In genomic region chr19:1009976-1010538, GRCh38 we compare ENCODE assay signal across 33 cellular contexts. TPM values are rescaled to one million over a fixed set of nuclear protein-coding genes. Genes with fewer than 3 reads are reported as not detected.
DNase-seq lines count a peak whose midpoint lies in the region; ATAC-seq and TF ChIP-seq lines count a peak whose summit lies in the region.
"Had no signal": no experiment of that assay in that cellular context is flagged by ENCODE, and none has a peak within 500 bp of the region (broad histone marks: within the 10 kb centered on the region; RNA-seq: fewer than 3 reads in every experiment).

No MANE protein-coding gene starts in this region.

- TF ChIP-seq EP300 in suprapubic skin (IDR thresholded peaks at IDR 0.05) = no peak

- H3K27me3 Mint-ChIP-seq in natural killer cell (ENCODE audit: low read depth in 2 of 2) (no peaks in the 10 kb centered on the region), glutamatergic neuron (ENCODE audit: unreplicated experiment) (peaks cover 4% of the 10 kb centered on the region)
- H3K27me3 Mint-ChIP-seq in natural killer cell treated with Interleukin-12 subunit alpha and Interleukin-12 subunit beta and Interleukin-15 and Interleukin-18, amount 100 ng/mL, for 72 hours = no peaks in the 10 kb centered on the region
- H3K27me3 Mint-ChIP-seq: activated B cell treated with CpG ODN at 0.5 μM for 24 hours; activated CD4-positive, alpha-beta T cell treated with anti-CD3 and anti-CD28 coated beads, Interleukin-2, amount 10 ng/mL, durations not matched to agents 7 days and 5 days; CD4-positive, CD25-positive, alpha-beta regulatory T cell had no signal

- H3K27me3 ChIP-seq in spleen (replicated peaks in 1 of 7) (no peaks in the 10 kb centered on the region), suprapubic skin (no peaks in the 10 kb centered on the region)
- H3K27me3 ChIP-seq: heart right ventricle, neural progenitor cell had no signal

- H3K9me3 Mint-ChIP-seq in natural killer cell (no peaks in the 10 kb centered on the region), glutamatergic neuron (ENCODE audit: unreplicated experiment) (peaks cover 3% of the 10 kb centered on the region)
- no peaks in the 10 kb centered on the region for H3K9me3 Mint-ChIP-seq in natural killer cell treated with Interleukin-12 subunit alpha and Interleukin-12 subunit beta and Interleukin-15 and Interleukin-18, amount 100 ng/mL, for 72 hours
- H3K9me3 Mint-ChIP-seq: activated B cell treated with CpG ODN at 0.5 μM for 24 hours; activated CD4-positive, alpha-beta T cell treated with anti-CD3 and anti-CD28 coated beads, Interleukin-2, amount 10 ng/mL, durations not matched to agents 7 days and 5 days; activated naive CD4-positive, alpha-beta T cell treated with anti-CD3 and anti-CD28 coated beads, Interleukin-2, amount 50 U/mL, for 72 hours; CD4-positive, CD25-positive, alpha-beta regulatory T cell; neural progenitor cell; T-helper 1 cell treated with Interleukin-12 subunit alpha and Interleukin-12 subunit beta and Interleukin-4 antibody, amounts not matched to agents 30 μg/mL and 1 μg/mL, for 36 hours had no signal

- ATAC-seq in natural killer cell (peak in 2 of 3 donors; percentile 8 to 19), GM21381 (IDR thresholded peaks at IDR 0.05; ENCODE audit: unreplicated experiment) (no peak)
- no peak for ATAC-seq in natural killer cell treated with Interleukin-12 subunit alpha and Interleukin-12 subunit beta and Interleukin-15 and Interleukin-18, amount 100 ng/mL, for 72 hours
- ATAC-seq: activated naive CD4-positive, alpha-beta T cell treated with anti-CD3 and anti-CD28 coated beads, Interleukin-2, amount 50 U/mL, for 72 hours; esophagus mucosa; stimulated activated naive CD8-positive, alpha-beta T cell treated with anti-CD3 and anti-CD28 coated beads, Interleukin-15, Interleukin-2, amounts not matched to agents 100 U/mL and 50 U/mL, for 24 hours had no signal

- intact Hi-C loops in natural killer cell (cut with micrococcal nuclease) (no loop called here), spleen (cut with DNase I; ENCODE audit: low total_unique reads) (no loop called here)

- H3K27ac Mint-ChIP-seq in natural killer cell (no peak overlapping the region), glutamatergic neuron (ENCODE audit: unreplicated experiment) (no peak overlapping the region)
- no peak overlapping the region for H3K27ac Mint-ChIP-seq in natural killer cell treated with Interleukin-12 subunit alpha and Interleukin-12 subunit beta and Interleukin-15 and Interleukin-18, amount 100 ng/mL, for 72 hours
- H3K27ac Mint-ChIP-seq: activated B cell treated with CpG ODN at 0.5 μM for 24 hours; activated CD4-positive, alpha-beta T cell treated with anti-CD3 and anti-CD28 coated beads, Interleukin-2, amount 10 ng/mL, durations not matched to agents 7 days and 5 days; activated naive CD4-positive, alpha-beta T cell treated with anti-CD3 and anti-CD28 coated beads, Interleukin-2, amount 50 U/mL, for 72 hours; CD4-positive, CD25-positive, alpha-beta regulatory T cell; neural progenitor cell; T-helper 1 cell treated with Interleukin-12 subunit alpha and Interleukin-12 subunit beta and Interleukin-4 antibody, amounts not matched to agents 30 μg/mL and 1 μg/mL, for 36 hours had no signal

- TF ChIP-seq CTCF in natural killer cell (IDR thresholded peaks at IDR 0.05) (no peak), glutamatergic neuron (IDR thresholded peaks at IDR 0.05; ENCODE audit: partially characterized antibody, unreplicated experiment) (no peak), spleen (IDR thresholded peaks at IDR 0.05 in 8 of 11, conservative IDR thresholded peaks at IDR 0.05 in 3 of 11) (no peak), suprapubic skin (IDR thresholded peaks at IDR 0.05) (no peak)

- H3K4me3 Mint-ChIP-seq in natural killer cell (no peak overlapping the region), glutamatergic neuron (ENCODE audit: unreplicated experiment) (no peak overlapping the region)
- H3K4me3 Mint-ChIP-seq in natural killer cell treated with Interleukin-12 subunit alpha and Interleukin-12 subunit beta and Interleukin-15 and Interleukin-18, amount 100 ng/mL, for 72 hours = no peak overlapping the region
- H3K4me3 Mint-ChIP-seq: activated B cell treated with CpG ODN at 0.5 μM for 24 hours; activated CD4-positive, alpha-beta T cell treated with anti-CD3 and anti-CD28 coated beads, Interleukin-2, amount 10 ng/mL, durations not matched to agents 7 days and 5 days; CD4-positive, CD25-positive, alpha-beta regulatory T cell; neural progenitor cell; T-helper 1 cell treated with Interleukin-12 subunit alpha and Interleukin-12 subunit beta and Interleukin-4 antibody, amounts not matched to agents 30 μg/mL and 1 μg/mL, for 36 hours had no signal

- H3K9me3 ChIP-seq in spleen (no peaks in the 10 kb centered on the region), suprapubic skin (no peaks in the 10 kb centered on the region)
- H3K9me3 ChIP-seq: HAP-1, heart right ventricle had no signal

- H3K4me1 Mint-ChIP-seq in natural killer cell = peaks cover 0 to 4% of the 10 kb centered on the region in 2 donors
- peaks cover 0 to 9% of the 10 kb centered on the region in 2 donors for H3K4me1 Mint-ChIP-seq in natural killer cell treated with Interleukin-12 subunit alpha and Interleukin-12 subunit beta and Interleukin-15 and Interleukin-18, amount 100 ng/mL, for 72 hours (ENCODE audit: low read depth in 2 of 2)
- H3K4me1 Mint-ChIP-seq in glutamatergic neuron (ENCODE audit: low read depth, unreplicated experiment) = no peaks in the 10 kb centered on the region
- H3K4me1 Mint-ChIP-seq: activated CD4-positive, alpha-beta T cell treated with anti-CD3 and anti-CD28 coated beads, Interleukin-2, amount 10 ng/mL, durations not matched to agents 7 days and 5 days; neural progenitor cell had no signal

- H3K36me3 ChIP-seq in spleen (peaks cover 3 to 82% (median 64%) of the 10 kb centered on the region in 6 donors), suprapubic skin (peaks cover 62% of the 10 kb centered on the region)
- H3K36me3 ChIP-seq: neural progenitor cell had no signal

- H3K4me3 ChIP-seq in spleen (no peak overlapping the region), suprapubic skin (no peak overlapping the region)
- H3K4me3 ChIP-seq: HAP-1, heart right ventricle, neural progenitor cell, smooth muscle cell had no signal

- H3K4me1 ChIP-seq in spleen (peaks cover 8 to 46% (median 22%) of the 10 kb centered on the region in 6 donors), suprapubic skin (peaks cover 6% of the 10 kb centered on the region)
- H3K4me1 ChIP-seq: HAP-1, neural progenitor cell, parathyroid adenoma had no signal

- WGBS in spleen, 5 donors = 74 to 96% (median 80%) methylated on average over 19 to 31 of the region's 31 CpGs
- WGBS in suprapubic skin = 94% methylated on average over 7 of the region's 31 CpGs

- H3K36me3 Mint-ChIP-seq in natural killer cell (no peaks in the 10 kb centered on the region), glutamatergic neuron (ENCODE audit: unreplicated experiment) (no peaks in the 10 kb centered on the region)
- no peaks in the 10 kb centered on the region for H3K36me3 Mint-ChIP-seq in natural killer cell treated with Interleukin-12 subunit alpha and Interleukin-12 subunit beta and Interleukin-15 and Interleukin-18, amount 100 ng/mL, for 72 hours
- H3K36me3 Mint-ChIP-seq: activated naive CD4-positive, alpha-beta T cell treated with anti-CD3 and anti-CD28 coated beads, Interleukin-2, amount 50 U/mL, for 72 hours; CD4-positive, CD25-positive, alpha-beta regulatory T cell; neural progenitor cell had no signal

- peak overlapping the region in 6 of 8 donors; percentile 44 to 78 (median 62) for H3K27ac ChIP-seq in spleen
- no peak overlapping the region for H3K27ac ChIP-seq in suprapubic skin
- H3K27ac ChIP-seq: neural progenitor cell, parathyroid adenoma had no signal

- TF ChIP-seq POLR2A in spleen (IDR thresholded peaks at IDR 0.05) (no peak), suprapubic skin (IDR thresholded peaks at IDR 0.05) (no peak)

- no peak for DNase-seq in natural killer cell
- DNase-seq in natural killer cell treated with Interleukin-12 subunit alpha and Interleukin-12 subunit beta and Interleukin-15 and Interleukin-18, amount 100 ng/mL, for 72 hours (ENCODE audit: low spot score) = no peak
- peak; percentile 32 for DNase-seq in glutamatergic neuron
- DNase-seq in spleen = no peak
- DNase-seq in suprapubic skin (ENCODE audit: low spot score in 2 of 2) = no peak
- DNase-seq in T-helper 1 cell = no peak
- no peak for DNase-seq in SHP77 treated with DMSO at 0.1 percent for 48 hours (lab: John Stamatoyannopoulos, UW)
- DNase-seq: activated B cell treated with CpG ODN at 0.5 μM for 24 hours; activated CD4-positive, alpha-beta T cell treated with anti-CD3 and anti-CD28 coated beads, Interleukin-2, amount 10 ng/mL, durations not matched to agents 7 days and 5 days; AML-193; CD4-positive, CD25-positive, alpha-beta regulatory T cell; foreskin melanocyte; heart right ventricle; NCI-H1048; NCI-H1694; NCI-H446; NCI-H774; stimulated activated CD4-positive, alpha-beta T cell treated with anti-CD3 and anti-CD28 coated beads, Interleukin-1b, Interleukin-23, amount 100 ng/mL, for 48 hours; stimulated activated naive CD8-positive, alpha-beta T cell treated with anti-CD3 and anti-CD28 coated beads, Interleukin-15, Interleukin-2, amounts not matched to agents 100 U/mL and 50 U/mL, for 24 hours had no signal

RNA-seq across cellular contexts. Expression of gene GRIN3B, which starts 9.8 kb away (rescaled TPM):
- under 1 TPM in 2 of 3 donors, not detected in 1; 0.09 to 0.15 TPM for total RNA-seq in natural killer cell
- not detected for total RNA-seq in natural killer cell treated with Interleukin-12 subunit alpha and Interleukin-12 subunit beta and Interleukin-15 and Interleukin-18, amount 100 ng/mL, for 72 hours
- 0.93 TPM for total RNA-seq in glutamatergic neuron (ENCODE audit: unreplicated experiment)
- total RNA-seq in spleen = under 1 TPM in 2 of 7 donors, not detected in 5; 0.07 to 0.11 TPM
- polyA plus RNA-seq in spleen = not detected
- 1 to 10 TPM in 1 of 4 donors, under 1 TPM in 1, not detected in 2; 0.13 to 1.1 TPM for total RNA-seq in suprapubic skin
- total RNA-seq: activated CD4-positive, alpha-beta T cell treated with anti-CD3 and anti-CD28 coated beads, Interleukin-2, amount 10 ng/mL, durations not matched to agents 7 days and 5 days; activated CD8-positive, alpha-beta memory T cell treated with anti-CD3 and anti-CD28 coated beads for 36 hours; CD4-positive, CD25-positive, alpha-beta regulatory T cell; cerebellum; esophagus mucosa had no signal
- polyA plus RNA-seq: CD4-positive, CD25-positive, alpha-beta regulatory T cell had no signal

RNA-seq across cellular contexts. Expression of gene TMEM259, which starts 10.9 kb away (rescaled TPM):
- total RNA-seq in natural killer cell (100 to 1,000 TPM; 310 to 354 (median 317) TPM), glutamatergic neuron (ENCODE audit: unreplicated experiment) (222 TPM), spleen (100 to 1,000 TPM; 187 to 275 (median 240) TPM), suprapubic skin (100 to 1,000 TPM; 165 to 349 (median 243) TPM)
- 100 to 1,000 TPM; 150 to 267 TPM for total RNA-seq in natural killer cell treated with Interleukin-12 subunit alpha and Interleukin-12 subunit beta and Interleukin-15 and Interleukin-18, amount 100 ng/mL, for 72 hours
- 100 to 1,000 TPM; 172 to 560 (median 460) TPM for polyA plus RNA-seq in spleen

RNA-seq across cellular contexts. Expression of gene RNU6-2, which starts 11.3 kb away (rescaled TPM):
- total RNA-seq in natural killer cell = not detected
- not detected for total RNA-seq in natural killer cell treated with Interleukin-12 subunit alpha and Interleukin-12 subunit beta and Interleukin-15 and Interleukin-18, amount 100 ng/mL, for 72 hours
- not detected for total RNA-seq in glutamatergic neuron (ENCODE audit: unreplicated experiment)
- total RNA-seq in spleen = not detected
- not detected for polyA plus RNA-seq in spleen
- not detected for total RNA-seq in suprapubic skin
- total RNA-seq: activated B cell treated with CpG ODN at 0.5 μM for 24 hours; activated CD4-positive, alpha-beta T cell treated with anti-CD3 and anti-CD28 coated beads, Interleukin-2, amount 10 ng/mL, durations not matched to agents 7 days and 5 days; activated CD8-positive, alpha-beta memory T cell treated with anti-CD3 and anti-CD28 coated beads for 36 hours; activated naive CD4-positive, alpha-beta T cell treated with anti-CD3 and anti-CD28 coated beads, Interleukin-2, amount 50 U/mL, for 72 hours; CD4-positive, CD25-positive, alpha-beta regulatory T cell; cerebellum; dermis microvascular lymphatic vessel endothelial cell; esophagus mucosa; heart right ventricle; lung microvascular endothelial cell; mucosa of gallbladder; smooth muscle cell had no signal
- polyA plus RNA-seq: CD4-positive, CD25-positive, alpha-beta regulatory T cell; heart right ventricle; smooth muscle cell; thymus had no signal

RNA-seq across cellular contexts. Expression of gene CNN2, which starts 16.4 kb away (rescaled TPM):
- 100 to 1,000 TPM; 163 to 276 (median 179) TPM for total RNA-seq in natural killer cell
- total RNA-seq in natural killer cell treated with Interleukin-12 subunit alpha and Interleukin-12 subunit beta and Interleukin-15 and Interleukin-18, amount 100 ng/mL, for 72 hours = 100 to 1,000 TPM; 119 to 141 TPM
- 117 TPM for total RNA-seq in glutamatergic neuron (ENCODE audit: unreplicated experiment)
- 100 to 1,000 TPM; 102 to 296 (median 233) TPM for total RNA-seq in spleen
- 100 to 1,000 TPM; 126 to 147 (median 140) TPM for polyA plus RNA-seq in spleen
- 10 to 100 TPM; 44.0 to 75.1 (median 68.4) TPM for total RNA-seq in suprapubic skin

RNA-seq across cellular contexts. Expression of gene WDR18, which starts 25.9 kb away (rescaled TPM):
- total RNA-seq in natural killer cell (10 to 100 TPM; 17.5 to 25.4 (median 22.7) TPM), glutamatergic neuron (ENCODE audit: unreplicated experiment) (52.1 TPM), spleen (10 to 100 TPM; 17.8 to 63.4 (median 28.2) TPM), suprapubic skin (10 to 100 TPM; 25.0 to 52.6 (median 42.2) TPM)
- 100 to 1,000 TPM in 1 of 2 donors, 10 to 100 TPM in 1; 57.8 to 106 TPM for total RNA-seq in natural killer cell treated with Interleukin-12 subunit alpha and Interleukin-12 subunit beta and Interleukin-15 and Interleukin-18, amount 100 ng/mL, for 72 hours
- polyA plus RNA-seq in spleen = 10 to 100 TPM; 57.6 to 96.0 (median 85.9) TPM

Comparison
In these comparisons a context has a peak if more than half of its experiments do, and no peak if none do; other contexts are left out.
1. ATAC-seq: peak in natural killer cell (2 of 3); none in natural killer cell treated with Interleukin-12 subunit alpha and Interleukin-12 subunit beta and Interleukin-15 and Interleukin-18, amount 100 ng/mL, for 72 hours (0 of 2) and GM21381 (single experiment).